In the genomic region with DNA sequence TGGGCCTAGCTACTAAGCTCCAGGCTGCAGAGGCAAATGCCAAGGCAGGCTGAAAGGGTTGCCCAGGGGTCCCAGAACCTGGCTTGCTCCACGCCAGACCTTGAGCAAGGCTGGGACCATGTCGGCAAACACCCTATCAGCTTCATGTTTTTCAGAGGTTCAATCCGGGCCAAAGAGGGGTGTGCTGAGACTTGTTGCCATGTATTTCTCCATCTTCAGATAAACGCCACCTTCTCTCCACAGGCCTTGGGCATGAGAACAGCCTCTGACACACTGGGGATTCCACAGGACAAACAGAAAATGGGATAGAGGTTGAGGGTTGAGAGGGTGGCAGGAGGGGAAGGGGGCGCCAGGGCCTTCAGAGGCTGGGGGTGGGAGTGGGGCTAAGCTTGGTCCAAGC, we compare ENCODE assay signal across 1 cellular context.
TF ChIP-seq lines count a peak whose summit lies in the region.

No MANE protein-coding gene starts in this region.

TF ChIP-seq in SK-N-SH treated with all-trans-retinoic acid at 6 μM for 48 hours, 23 proteins besides CTCF, POLR2A, EP300 and RAD21 (continued from another document):
- TF ChIP-seq, protein P1, sequence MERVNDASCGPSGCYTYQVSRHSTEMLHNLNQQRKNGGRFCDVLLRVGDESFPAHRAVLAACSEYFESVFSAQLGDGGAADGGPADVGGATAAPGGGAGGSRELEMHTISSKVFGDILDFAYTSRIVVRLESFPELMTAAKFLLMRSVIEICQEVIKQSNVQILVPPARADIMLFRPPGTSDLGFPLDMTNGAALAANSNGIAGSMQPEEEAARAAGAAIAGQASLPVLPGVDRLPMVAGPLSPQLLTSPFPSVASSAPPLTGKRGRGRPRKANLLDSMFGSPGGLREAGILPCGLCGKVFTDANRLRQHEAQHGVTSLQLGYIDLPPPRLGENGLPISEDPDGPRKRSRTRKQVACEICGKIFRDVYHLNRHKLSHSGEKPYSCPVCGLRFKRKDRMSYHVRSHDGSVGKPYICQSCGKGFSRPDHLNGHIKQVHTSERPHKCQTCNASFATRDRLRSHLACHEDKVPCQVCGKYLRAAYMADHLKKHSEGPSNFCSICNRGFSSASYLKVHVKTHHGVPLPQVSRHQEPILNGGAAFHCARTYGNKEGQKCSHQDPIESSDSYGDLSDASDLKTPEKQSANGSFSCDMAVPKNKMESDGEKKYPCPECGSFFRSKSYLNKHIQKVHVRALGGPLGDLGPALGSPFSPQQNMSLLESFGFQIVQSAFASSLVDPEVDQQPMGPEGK (CRISPR knock-in tag; IDR thresholded peaks at IDR 0.05; ENCODE audit: borderline replicate concordance), result no peak
- TF ChIP-seq ZFP30 (CRISPR knock-in tag; IDR thresholded peaks at IDR 0.05) (no peak), ISL1 (CRISPR knock-in tag; IDR thresholded peaks at IDR 0.05) (no peak), ESRRG (CRISPR knock-in tag; IDR thresholded peaks at IDR 0.05) (no peak), TOX (CRISPR knock-in tag; IDR thresholded peaks at IDR 0.05; ENCODE audit: borderline replicate concordance) (no peak), ZNF70 (CRISPR knock-in tag; IDR thresholded peaks at IDR 0.05) (no peak), RARB (CRISPR knock-in tag; IDR thresholded peaks at IDR 0.05) (no peak), PPARA (CRISPR knock-in tag; IDR thresholded peaks at IDR 0.05; ENCODE audit: borderline replicate concordance) (no peak)
- TF ChIP-seq, protein P2, sequence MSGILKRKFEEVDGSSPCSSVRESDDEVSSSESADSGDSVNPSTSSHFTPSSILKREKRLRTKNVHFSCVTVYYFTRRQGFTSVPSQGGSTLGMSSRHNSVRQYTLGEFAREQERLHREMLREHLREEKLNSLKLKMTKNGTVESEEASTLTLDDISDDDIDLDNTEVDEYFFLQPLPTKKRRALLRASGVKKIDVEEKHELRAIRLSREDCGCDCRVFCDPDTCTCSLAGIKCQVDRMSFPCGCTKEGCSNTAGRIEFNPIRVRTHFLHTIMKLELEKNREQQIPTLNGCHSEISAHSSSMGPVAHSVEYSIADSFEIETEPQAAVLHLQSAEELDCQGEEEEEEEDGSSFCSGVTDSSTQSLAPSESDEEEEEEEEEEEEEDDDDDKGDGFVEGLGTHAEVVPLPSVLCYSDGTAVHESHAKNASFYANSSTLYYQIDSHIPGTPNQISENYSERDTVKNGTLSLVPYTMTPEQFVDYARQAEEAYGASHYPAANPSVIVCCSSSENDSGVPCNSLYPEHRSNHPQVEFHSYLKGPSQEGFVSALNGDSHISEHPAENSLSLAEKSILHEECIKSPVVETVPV (CRISPR knock-in tag; IDR thresholded peaks at IDR 0.05), result no peak
- TF ChIP-seq, protein P3, sequence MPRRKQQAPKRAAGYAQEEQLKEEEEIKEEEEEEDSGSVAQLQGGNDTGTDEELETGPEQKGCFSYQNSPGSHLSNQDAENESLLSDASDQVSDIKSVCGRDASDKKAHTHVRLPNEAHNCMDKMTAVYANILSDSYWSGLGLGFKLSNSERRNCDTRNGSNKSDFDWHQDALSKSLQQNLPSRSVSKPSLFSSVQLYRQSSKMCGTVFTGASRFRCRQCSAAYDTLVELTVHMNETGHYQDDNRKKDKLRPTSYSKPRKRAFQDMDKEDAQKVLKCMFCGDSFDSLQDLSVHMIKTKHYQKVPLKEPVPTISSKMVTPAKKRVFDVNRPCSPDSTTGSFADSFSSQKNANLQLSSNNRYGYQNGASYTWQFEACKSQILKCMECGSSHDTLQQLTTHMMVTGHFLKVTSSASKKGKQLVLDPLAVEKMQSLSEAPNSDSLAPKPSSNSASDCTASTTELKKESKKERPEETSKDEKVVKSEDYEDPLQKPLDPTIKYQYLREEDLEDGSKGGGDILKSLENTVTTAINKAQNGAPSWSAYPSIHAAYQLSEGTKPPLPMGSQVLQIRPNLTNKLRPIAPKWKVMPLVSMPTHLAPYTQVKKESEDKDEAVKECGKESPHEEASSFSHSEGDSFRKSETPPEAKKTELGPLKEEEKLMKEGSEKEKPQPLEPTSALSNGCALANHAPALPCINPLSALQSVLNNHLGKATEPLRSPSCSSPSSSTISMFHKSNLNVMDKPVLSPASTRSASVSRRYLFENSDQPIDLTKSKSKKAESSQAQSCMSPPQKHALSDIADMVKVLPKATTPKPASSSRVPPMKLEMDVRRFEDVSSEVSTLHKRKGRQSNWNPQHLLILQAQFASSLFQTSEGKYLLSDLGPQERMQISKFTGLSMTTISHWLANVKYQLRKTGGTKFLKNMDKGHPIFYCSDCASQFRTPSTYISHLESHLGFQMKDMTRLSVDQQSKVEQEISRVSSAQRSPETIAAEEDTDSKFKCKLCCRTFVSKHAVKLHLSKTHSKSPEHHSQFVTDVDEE (CRISPR knock-in tag; IDR thresholded peaks at IDR 0.05), result no peak
